10 cellular contexts compared by ENCODE assay signal in genomic region chr10:127919418-127920191, GRCh38. TPM values are rescaled to one million over a fixed set of nuclear protein-coding genes. Genes with fewer than 3 reads are reported as not detected.
DNase-seq lines count a peak whose midpoint lies in the region; TF ChIP-seq lines count a peak whose summit lies in the region.
"Had no signal": no experiment of that assay in that cellular context is flagged by ENCODE, and none has a peak within 500 bp of the region (broad histone marks: within the 10 kb centered on the region; RNA-seq: fewer than 3 reads in every experiment).

No MANE protein-coding gene starts in this region.

- no peaks in the 10 kb centered on the region for H3K4me1 ChIP-seq in SJCRH30
- peaks cover 0 to 55% of the 10 kb centered on the region in 2 donors for H3K4me1 ChIP-seq in right atrium auricular region

- H3K9me3 ChIP-seq in SJCRH30 (replicated peaks) (no peaks in the 10 kb centered on the region), right atrium auricular region (no peaks in the 10 kb centered on the region)

- H3K27ac ChIP-seq in SJCRH30, result no peak overlapping the region
- H3K27ac ChIP-seq in right atrium auricular region, result peak overlapping the region; percentile 62 to 89

- H3K36me3 ChIP-seq in SJCRH30 (no peaks in the 10 kb centered on the region), right atrium auricular region (no peaks in the 10 kb centered on the region)

- no peaks in the 10 kb centered on the region for H3K27me3 ChIP-seq in SJCRH30
- H3K27me3 ChIP-seq in right atrium auricular region, result no peaks in the 10 kb centered on the region

- DNase-seq in NCI-H82 (lab: John Stamatoyannopoulos, UW) (peak; percentile 17), NCI-H82 treated with DMSO at 0.1 percent for 48 hours (lab: John Stamatoyannopoulos, UW; ENCODE audit: unreplicated experiment) (no peak), SJCRH30 (peak; percentile 11 to 13), right atrium auricular region (ENCODE audit: low spot score) (no peak), stromal cell of bone marrow (ENCODE audit: low read depth) (peak; percentile 62), LoVo (ENCODE audit: low spot score) (no peak), NCI-H524 treated with DMSO at 0.1 percent for 48 hours (lab: John Stamatoyannopoulos, UW) (no peak)
- DNase-seq in activated CD4-positive, alpha-beta T cell treated with anti-CD3 and anti-CD28 coated beads for 1 hour, result no peak
- DNase-seq: CD4-positive, CD25-positive, alpha-beta regulatory T cell; NCI-H446 had no signal

- TF ChIP-seq CTCF in right atrium auricular region (IDR thresholded peaks at IDR 0.05), result peak in 1 of 2 donors; percentile 34

- H3K4me3 ChIP-seq in SJCRH30 (no peak overlapping the region), right atrium auricular region (no peak overlapping the region)

RNA-seq across cellular contexts. Expression of gene PTPRE, which starts 12.7 kb away (rescaled TPM):
- 5.2 and 5.3 TPM in 2 replicates for total RNA-seq in SJCRH30 (2014; rRNA removed; shearing (Covaris generic))
- total RNA-seq in right atrium auricular region, result 10 to 100 TPM; 11.3 to 23.5 TPM

RNA-seq across cellular contexts. Expression of gene CLRN3, which starts 26.9 kb away (rescaled TPM):
- not detected in 2 replicates for total RNA-seq in SJCRH30 (2014; rRNA removed; shearing (Covaris generic))
- total RNA-seq in right atrium auricular region, result not detected
- total RNA-seq: CD4-positive, CD25-positive, alpha-beta regulatory T cell had no signal

Comparison
In these comparisons a context has a peak if more than half of its experiments do, and no peak if none do; other contexts are left out.
1. DNase-seq: peak in NCI-H82 (single experiment), SJCRH30 (2 of 2) and stromal cell of bone marrow (single experiment); none in NCI-H82 treated with DMSO at 0.1 percent for 48 hours (single experiment), right atrium auricular region (single experiment), LoVo (single experiment), NCI-H524 treated with DMSO at 0.1 percent for 48 hours (single experiment) and activated CD4-positive, alpha-beta T cell treated with anti-CD3 and anti-CD28 coated beads for 1 hour (single experiment).